15 cellular contexts compared by ENCODE assay signal in the genomic region with DNA sequence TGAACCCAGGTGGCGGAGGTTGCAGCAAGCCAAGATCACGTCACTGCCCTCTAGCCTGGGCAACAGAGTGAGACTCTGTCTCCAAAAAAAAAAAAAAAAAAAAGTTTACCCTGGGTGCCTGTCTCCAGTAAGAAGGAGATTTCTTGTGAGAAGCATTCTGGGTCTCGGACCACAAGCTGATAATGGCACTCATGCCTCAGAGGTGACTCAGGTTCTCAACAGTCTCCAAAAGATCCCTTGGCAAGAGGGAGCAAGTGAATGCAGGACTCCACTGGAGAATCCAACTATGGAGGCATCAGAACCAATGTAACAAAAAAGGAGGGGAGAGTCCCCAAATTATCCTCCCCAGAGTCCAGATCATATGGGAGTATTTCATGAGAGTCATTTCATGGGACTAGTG.
A peak's percentile ranks its signal among the peaks of the same experiment; 100 is the strongest.
DNase-seq lines count a peak whose midpoint lies in the region; ATAC-seq and TF ChIP-seq lines count a peak whose summit lies in the region.
"Had no signal": no experiment of that assay in that cellular context is flagged by ENCODE, and none has a peak within 500 bp of the region (broad histone marks: within the 10 kb centered on the region; RNA-seq: fewer than 3 reads in every experiment).

No MANE protein-coding gene starts in this region.

- no peak overlapping the region for H3K4me3 ChIP-seq in breast epithelium
- H3K4me3 ChIP-seq: gastroesophageal sphincter, HAP-1, SK-N-MC, tibial nerve had no signal

- peaks cover 4% of the 10 kb centered on the region for H3K4me1 Mint-ChIP-seq in CD14-positive monocyte

- H3K27me3 Mint-ChIP-seq in CD14-positive monocyte (ENCODE audit: low read depth in 3 of 3) = peaks cover 0 to 1% (median 1%) of the 10 kb centered on the region in 3 donors
- H3K27me3 Mint-ChIP-seq: activated naive CD4-positive, alpha-beta T cell treated with anti-CD3 and anti-CD28 coated beads, Interleukin-2, amount 50 U/mL, for 24 hours had no signal

- intact Hi-C loops in breast epithelium (cut with DNase I; ENCODE audit: low total_unique reads) = no loop called here
- intact Hi-C loops in CD14-positive monocyte (cut with micrococcal nuclease) = no loop called here

- no peaks in the 10 kb centered on the region for H3K36me3 ChIP-seq in breast epithelium
- H3K36me3 ChIP-seq: BE2C, HAP-1 had no signal

- H3K36me3 Mint-ChIP-seq in CD14-positive monocyte = peaks cover 12 to 17% of the 10 kb centered on the region in 2 donors

- H3K9me3 Mint-ChIP-seq in CD14-positive monocyte = no peaks in the 10 kb centered on the region
- H3K9me3 Mint-ChIP-seq: activated naive CD4-positive, alpha-beta T cell treated with anti-CD3 and anti-CD28 coated beads, Interleukin-2, amount 50 U/mL, for 24 hours had no signal

- H3K27ac ChIP-seq in breast epithelium = no peak overlapping the region
- H3K27ac ChIP-seq: gastroesophageal sphincter, SK-N-MC, tibial nerve had no signal

- DNase-seq in AG08395 (ENCODE audit: low spot score) = peak; percentile 78
- peak; percentile 39 for DNase-seq in HT1080 (ENCODE audit: low read depth)
- peak; percentile 85 for DNase-seq in astrocyte of the hippocampus (ENCODE audit: low read depth, low spot score)
- peak; percentile 42 for DNase-seq in kidney glomerular epithelial cell (lab: John Stamatoyannopoulos, UW)
- DNase-seq in breast epithelium (ENCODE audit: low spot score in 2 of 2) = no peak
- DNase-seq in CD14-positive monocyte (ENCODE audit: low spot score) = no peak
- no peak for DNase-seq in GM19240 (ENCODE audit: insufficient read length, low spot score)
- DNase-seq: BE2C, GF-D8 had no signal

- no peak overlapping the region for H3K27ac Mint-ChIP-seq in CD14-positive monocyte
- H3K27ac Mint-ChIP-seq: activated naive CD4-positive, alpha-beta T cell treated with anti-CD3 and anti-CD28 coated beads, Interleukin-2, amount 50 U/mL, for 24 hours had no signal

- no peaks in the 10 kb centered on the region for H3K4me1 ChIP-seq in breast epithelium
- H3K4me1 ChIP-seq: HAP-1 had no signal

- ATAC-seq in GM18867 (IDR thresholded peaks at IDR 0.05; ENCODE audit: unreplicated experiment) = no peak
- ATAC-seq: gastroesophageal sphincter had no signal

- TF ChIP-seq POLR2A in breast epithelium (IDR thresholded peaks at IDR 0.05) = no peak

- TF ChIP-seq CTCF in breast epithelium (IDR thresholded peaks at IDR 0.05) (no peak), CD14-positive monocyte (IDR thresholded peaks at IDR 0.05) (no peak)

- no peaks in the 10 kb centered on the region for H3K9me3 ChIP-seq in breast epithelium
- H3K9me3 ChIP-seq: BE2C, gastroesophageal sphincter, HAP-1, tibial nerve had no signal

- no peaks in the 10 kb centered on the region for H3K27me3 ChIP-seq in breast epithelium
- H3K27me3 ChIP-seq: BE2C, gastroesophageal sphincter, tibial nerve had no signal

- no peak overlapping the region for H3K4me3 Mint-ChIP-seq in CD14-positive monocyte

Comparison
In these comparisons a context has a peak if more than half of its experiments do, and no peak if none do; other contexts are left out.
1. DNase-seq: peak in AG08395 (single experiment), HT1080 (single experiment), astrocyte of the hippocampus (single experiment) and kidney glomerular epithelial cell (single experiment); none in breast epithelium (0 of 2), CD14-positive monocyte (single experiment) and GM19240 (single experiment).